ENCODE assay signal across 8 cellular contexts in the genomic region with DNA sequence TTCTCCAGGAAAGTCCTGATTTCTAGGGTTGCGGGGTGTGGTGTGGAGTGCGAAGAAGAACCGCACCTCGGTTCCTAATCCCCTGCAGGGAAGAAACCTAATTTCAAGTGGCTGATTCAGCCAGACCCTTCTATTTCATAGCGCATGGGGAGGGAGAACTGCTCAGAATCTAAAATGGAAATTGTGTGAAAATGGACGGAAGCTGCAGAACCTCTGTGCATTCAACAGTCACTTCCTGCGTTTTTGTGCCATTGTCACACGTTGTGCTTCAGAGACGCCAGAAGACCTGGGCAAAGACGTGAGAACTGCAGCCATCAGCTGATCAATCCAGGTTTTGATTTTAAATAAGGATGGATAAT. TPM values are rescaled to one million over a fixed set of nuclear protein-coding genes. Genes with fewer than 3 reads are reported as not detected.
DNase-seq lines count a peak whose midpoint lies in the region; ATAC-seq and TF ChIP-seq lines count a peak whose summit lies in the region.

No MANE protein-coding gene starts in this region.

- CTCF ChIA-PET in HEK293T (lab: Yijun Ruan, JAX): no interaction called here

- peaks cover 16% of the 10 kb centered on the region for H3K27me3 ChIP-seq in kidney epithelial cell (ENCODE audit: control insufficient read depth, insufficient read depth, low read length)

- H3K4me3 ChIP-seq in kidney epithelial cell (ENCODE audit: low read depth, low read length): peak overlapping the region; percentile 50

- DNase-seq in stimulated activated CD4-positive, alpha-beta T cell treated with anti-CD3 and anti-CD28 coated beads, Interleukin-12 subunit alpha, Interleukin-12 subunit beta, amount 100 ng/mL, for 48 hours (ENCODE audit: low read depth in 2 of 3, low spot score in 1 of 3): peak; percentile 10 to 28 (median 15)
- no peak for DNase-seq in stimulated activated CD4-positive, alpha-beta T cell treated with anti-CD3 and anti-CD28 coated beads, Interleukin-12 subunit alpha, Interleukin-12 subunit beta, amount 100 ng/mL, for 4 hours
- peak; percentile 22 for DNase-seq in activated gamma-delta T cell treated with anti-CD3 and anti-CD28 coated beads, Interleukin-2, amount 50 U/mL, for 16 hours (ENCODE audit: low read depth)
- DNase-seq in kidney epithelial cell (ENCODE audit: low read depth): no peak
- DNase-seq in stimulated activated naive CD8-positive, alpha-beta T cell treated with anti-CD3 and anti-CD28 coated beads, Interleukin-15, Interleukin-2, amounts not matched to agents 100 U/mL and 50 U/mL, for 24 hours: peak; percentile 39
- DNase-seq in HEK293T (ENCODE audit: extremely low spot score): no peak

- ATAC-seq in HG03460 (IDR thresholded peaks at IDR 0.05; ENCODE audit: unreplicated experiment) (peak; percentile 24), GM21737 (IDR thresholded peaks at IDR 0.05; ENCODE audit: unreplicated experiment) (no peak)
- peak; percentile 21 for ATAC-seq in stimulated activated naive CD8-positive, alpha-beta T cell treated with anti-CD3 and anti-CD28 coated beads, Interleukin-15, Interleukin-2, amounts not matched to agents 100 U/mL and 50 U/mL, for 24 hours

- TF ChIP-seq CTCF in kidney epithelial cell (IDR thresholded peaks at IDR 0.05; ENCODE audit: insufficient read depth, low read length, poor library complexity, severe bottlenecking): no peak

- H3K36me3 ChIP-seq in kidney epithelial cell (ENCODE audit: control insufficient read depth, insufficient read depth, low read length): no peaks in the 10 kb centered on the region

- POLR2A ChIA-PET in HEK293T (lab: Yijun Ruan, JAX): no interaction called here

TF ChIP-seq in HEK293T, 16 proteins besides CTCF, POLR2A, EP300 and RAD21:
- TF ChIP-seq HDGF (IDR thresholded peaks at IDR 0.05; ENCODE audit: borderline replicate concordance): no peak
- no peak for TF ChIP-seq NFRKB (IDR thresholded peaks at IDR 0.05)
- no peak for TF ChIP-seq LEF1 (IDR thresholded peaks at IDR 0.05; ENCODE audit: borderline replicate concordance)
- no peak for TF ChIP-seq FOXA1 (IDR thresholded peaks at IDR 0.05)
- no peak for TF ChIP-seq ARNT (IDR thresholded peaks at IDR 0.05)
- TF ChIP-seq FOXK2 (IDR thresholded peaks at IDR 0.05): no peak
- TF ChIP-seq ELF4 (IDR thresholded peaks at IDR 0.05): no peak
- no peak for TF ChIP-seq SUZ12 (IDR thresholded peaks at IDR 0.05)

RNA-seq across cellular contexts. Expression of gene SIDT1, which starts 1.2 kb away (rescaled TPM):
- total RNA-seq in kidney epithelial cell: 0.04 and 0.14 TPM in 2 replicates

RNA-seq across cellular contexts. Expression of gene SPICE1, which starts 18.6 kb away (rescaled TPM):
- total RNA-seq in kidney epithelial cell: 14.5 and 15.2 TPM in 2 replicates

Comparison
In these comparisons a context has a peak if more than half of its experiments do, and no peak if none do; other contexts are left out.
1. DNase-seq: peak in stimulated activated CD4-positive, alpha-beta T cell treated with anti-CD3 and anti-CD28 coated beads, Interleukin-12 subunit alpha, Interleukin-12 subunit beta, amount 100 ng/mL, for 48 hours (3 of 3), activated gamma-delta T cell treated with anti-CD3 and anti-CD28 coated beads, Interleukin-2, amount 50 U/mL, for 16 hours (single experiment) and stimulated activated naive CD8-positive, alpha-beta T cell treated with anti-CD3 and anti-CD28 coated beads, Interleukin-15, Interleukin-2, amounts not matched to agents 100 U/mL and 50 U/mL, for 24 hours (single experiment); none in stimulated activated CD4-positive, alpha-beta T cell treated with anti-CD3 and anti-CD28 coated beads, Interleukin-12 subunit alpha, Interleukin-12 subunit beta, amount 100 ng/mL, for 4 hours (single experiment), kidney epithelial cell (single experiment) and HEK293T (single experiment).